8 cellular contexts compared by ENCODE assay signal in genomic region chr4:49096627-49097026, GRCh38.
DNase-seq lines count a peak whose midpoint lies in the region; ATAC-seq, FAIRE-seq and TF ChIP-seq lines count a peak whose summit lies in the region.
"Not testable (repeated sequence)": the region's sequence is repeated elsewhere in the genome, so short reads cannot be mapped to it uniquely, and the experiment has no call there.

No MANE protein-coding gene starts in this region.

- H3K4me1 Mint-ChIP-seq in stimulated activated naive B cell treated with anti-CD40 and anti-IgM and Interleukin-4, amounts not matched to agents 10 μg/mL and 1 μg/mL and 100 μg/mL, for 72 hours: not testable (repeated sequence)

- not testable (repeated sequence) for H3K4me1 ChIP-seq in GM12878 (ENCODE audit: control insufficient read depth, insufficient read depth, low read length); left lung

- not testable (repeated sequence) for H3K9me3 ChIP-seq in GM12878 (replicated peaks; ENCODE audit: control insufficient read depth, insufficient read depth, low read length)
- H3K9me3 ChIP-seq in left lung: peaks cover 0 to 69% of the 10 kb centered on the region in 2 donors

- DNase-seq in GM12878 (ENCODE audit: low read depth, low spot score); left lung; stimulated activated naive B cell treated with anti-CD40 and anti-IgM and Interleukin-4, amounts not matched to agents 10 μg/mL and 1 μg/mL and 100 μg/mL, for 72 hours: not testable (repeated sequence)

- RAD21 ChIA-PET in GM12878 (lab: Charles Lee; ENCODE audit: unreplicated experiment): not testable (repeated sequence)

- not testable (repeated sequence) for H3K4me3 ChIP-seq in GM12878, left lung

- not testable (repeated sequence) for H3K27ac Mint-ChIP-seq in stimulated activated naive B cell treated with anti-CD40 and anti-IgM and Interleukin-4, amounts not matched to agents 10 μg/mL and 1 μg/mL and 100 μg/mL, for 72 hours

- CTCF ChIA-PET in GM12878 (lab: Yijun Ruan, JAX): not testable (repeated sequence)

- not testable (repeated sequence) for H3K27ac ChIP-seq in GM12878 (ENCODE audit: control insufficient read depth, insufficient read depth); left lung

- FAIRE-seq in GM12878 (lab: Jason Lieb, UNC): not testable (repeated sequence)

- not testable (repeated sequence) for TF ChIP-seq POLR2A in GM12878 (IDR thresholded peaks at IDR 0.05; ENCODE audit: low read depth, low read length)

- not testable (repeated sequence) for BruUV-seq in GM12878 (replicated peaks; lab: Mats Ljungman, UMichigan)

- not testable (repeated sequence) for H3K4me3 Mint-ChIP-seq in stimulated activated naive B cell treated with anti-CD40 and anti-IgM and Interleukin-4, amounts not matched to agents 10 μg/mL and 1 μg/mL and 100 μg/mL, for 72 hours

- H3K79me2 ChIP-seq in GM12878 (ENCODE audit: control insufficient read depth, insufficient read depth, low read length): not testable (repeated sequence)

- in situ Hi-C loops in GM12878 (cut with MboI): not testable (repeated sequence)

- ATAC-seq in GM18520 (IDR thresholded peaks at IDR 0.05; ENCODE audit: unreplicated experiment) (peak; percentile 23), GM19467 (IDR thresholded peaks at IDR 0.05; ENCODE audit: unreplicated experiment) (peak; percentile 37), HG02588 (IDR thresholded peaks at IDR 0.05; ENCODE audit: unreplicated experiment) (peak; percentile 32), HG03064 (IDR thresholded peaks at IDR 0.05; ENCODE audit: low read depth, unreplicated experiment) (peak; percentile 35), HG03571 (IDR thresholded peaks at IDR 0.05; ENCODE audit: unreplicated experiment) (peak; percentile 34), GM12878 (peak; percentile 49; the same call in 2 of the 3 replicates), left lung (peak; percentile 65)
- ATAC-seq in stimulated activated naive B cell treated with anti-CD40 and anti-IgM and Interleukin-4, amounts not matched to agents 10 μg/mL and 1 μg/mL and 100 μg/mL, for 72 hours (replicated peaks): peak; percentile 42 to 49

- not testable (repeated sequence) for H3K27me3 Mint-ChIP-seq in stimulated activated naive B cell treated with anti-CD40 and anti-IgM and Interleukin-4, amounts not matched to agents 10 μg/mL and 1 μg/mL and 100 μg/mL, for 72 hours

- intact Hi-C loops in GM12878 (cut with micrococcal nuclease; ENCODE audit: unreplicated experiment); left lung (cut with DNase I): not testable (repeated sequence)

- H3K36me3 Mint-ChIP-seq in stimulated activated naive B cell treated with anti-CD40 and anti-IgM and Interleukin-4, amounts not matched to agents 10 μg/mL and 1 μg/mL and 100 μg/mL, for 72 hours: peaks cover 46 to 62% of the 10 kb centered on the region in 2 donors

- peaks cover 59 to 67% of the 10 kb centered on the region in 2 donors for H3K9me3 Mint-ChIP-seq in stimulated activated naive B cell treated with anti-CD40 and anti-IgM and Interleukin-4, amounts not matched to agents 10 μg/mL and 1 μg/mL and 100 μg/mL, for 72 hours

- SMC1A ChIA-PET in GM12878 (lab: Charles Lee; ENCODE audit: uncharacterized antibody, unreplicated experiment): not testable (repeated sequence)

- not testable (repeated sequence) for H2AFZ ChIP-seq in GM12878 (ENCODE audit: control insufficient read depth, low read depth, low read length)

- not testable (repeated sequence) for H3K27me3 ChIP-seq in GM12878 (replicated peaks in 1 of 2; ENCODE audit: control insufficient read depth in 2 of 2, insufficient read depth in 2 of 2, low read length in 1 of 2); left lung

- not testable (repeated sequence) for TF ChIP-seq RAD21 in GM12878 (IDR thresholded peaks at IDR 0.05; ENCODE audit: insufficient read depth, low read depth, low read length)

- H3K4me2 ChIP-seq in GM12878 (ENCODE audit: control insufficient read depth, insufficient read depth): not testable (repeated sequence)

- not testable (repeated sequence) for H3K9ac ChIP-seq in GM12878 (ENCODE audit: control insufficient read depth, insufficient read depth, low read length)

- not testable (repeated sequence) for H4K20me1 ChIP-seq in GM12878 (ENCODE audit: control insufficient read depth, insufficient read depth)

- TF ChIP-seq CTCF in GM12878 (IDR thresholded peaks at IDR 0.05 in 2 of 3, conservative IDR thresholded peaks at IDR 0.05 in 1 of 3; ENCODE audit: control insufficient read depth in 2 of 3, extremely low read depth in 1 of 3, insufficient read depth in 1 of 3, low read depth in 3 of 3, low read length in 3 of 3); left lung (IDR thresholded peaks at IDR 0.05): not testable (repeated sequence)

- not testable (repeated sequence) for H3K36me3 ChIP-seq in GM12878 (ENCODE audit: control insufficient read depth in 2 of 2, insufficient read depth in 2 of 2, low read length in 1 of 2); left lung

- TF ChIP-seq EP300 in GM12878 (IDR thresholded peaks at IDR 0.05; ENCODE audit: borderline replicate concordance in 1 of 2, control insufficient read depth in 1 of 2, low read depth in 2 of 2, low read length in 2 of 2): not testable (repeated sequence)

- POLR2A ChIA-PET in GM12878 (lab: Charles Lee): not testable (repeated sequence)

- WGBS in GM12878 (ENCODE audit: insufficient coverage, insufficient replicate concordance, low lambda C conversion rate, missing lambda C conversion rate): 39% methylated on average over 8 of the region's 8 CpGs
